Comparison of ENCODE assay signal across 8 cellular contexts in the genomic region with DNA sequence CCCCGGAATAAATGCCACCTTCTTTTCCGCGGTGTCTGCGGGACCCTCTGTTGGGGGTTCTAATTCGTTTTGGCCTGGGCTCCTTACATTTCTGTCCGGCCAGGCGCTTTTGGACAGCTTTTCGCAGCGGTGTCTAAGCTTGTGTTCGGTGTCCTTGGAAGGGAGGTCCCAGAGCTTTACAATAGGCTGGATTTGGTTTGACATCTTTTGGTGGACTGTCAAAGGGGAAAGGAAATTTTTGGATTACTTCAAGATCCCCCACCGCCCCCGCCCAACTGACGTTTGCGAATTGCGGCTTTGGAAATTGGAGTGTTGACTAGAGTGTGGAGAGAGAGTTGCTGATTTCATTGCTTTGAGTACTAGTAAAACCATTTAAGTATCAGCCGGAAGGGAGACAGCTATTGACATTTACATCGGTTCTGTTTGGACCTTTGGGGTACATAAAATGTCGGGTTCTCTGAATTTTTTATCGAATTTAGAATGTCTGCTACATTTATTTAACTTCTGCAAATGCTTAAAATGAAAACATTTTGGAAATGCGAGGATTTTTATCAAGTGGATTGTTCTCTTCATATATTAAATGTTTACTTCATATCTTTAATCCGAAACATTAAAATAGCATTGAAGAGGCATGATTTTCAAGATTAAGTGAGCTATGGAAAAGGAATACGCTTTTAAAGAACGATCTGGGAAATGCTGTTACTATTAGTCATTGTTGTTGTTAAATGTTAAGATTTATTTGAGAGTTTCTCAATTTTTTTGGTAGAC. TPM values are rescaled to one million over a fixed set of nuclear protein-coding genes. Genes with fewer than 3 reads are reported as not detected.
DNase-seq lines count a peak whose midpoint lies in the region; ATAC-seq, FAIRE-seq and TF ChIP-seq lines count a peak whose summit lies in the region.

No MANE protein-coding gene starts in this region.

- no peak overlapping the region for H2AFZ ChIP-seq in astrocyte (ENCODE audit: low read depth, low read length)

- H3K4me3 ChIP-seq in right cardiac atrium (ENCODE audit: low read length) (peak overlapping the region; percentile 87), astrocyte (ENCODE audit: insufficient read depth, low read depth, low read length) (peak overlapping the region; percentile 61), right lobe of liver (peak overlapping the region; percentile 73 to 81 (median 75))

- FAIRE-seq in astrocyte (lab: Jason Lieb, UNC), result no peak

- ATAC-seq in right cardiac atrium, result no peak
- no peak for ATAC-seq in right lobe of liver
- no peak for ATAC-seq in HG02870 (IDR thresholded peaks at IDR 0.05; ENCODE audit: unreplicated experiment)

- H3K9me3 ChIP-seq in right cardiac atrium (ENCODE audit: control insufficient read depth, low read length) (no peaks in the 10 kb centered on the region), astrocyte (ENCODE audit: insufficient read depth, low read depth, low read length) (no peaks in the 10 kb centered on the region), right lobe of liver (no peaks in the 10 kb centered on the region)

- no peaks in the 10 kb centered on the region for H3K27me3 ChIP-seq in right cardiac atrium (ENCODE audit: control insufficient read depth, insufficient read depth)
- peaks cover 55% of the 10 kb centered on the region for H3K27me3 ChIP-seq in astrocyte (ENCODE audit: insufficient read depth, low read length)
- H3K27me3 ChIP-seq in right lobe of liver, result no peaks in the 10 kb centered on the region

- intact Hi-C loops in right cardiac atrium (cut with DNase I) (no loop called here), cardiac septum (cut with DNase I) (loop anchor here (5.0 kb wide), 1 partner anchor 38 kb away; no protein-coding TSS in a partner anchor), right lobe of liver (cut with DNase I) (no loop called here)

- TF ChIP-seq CTCF in astrocyte (IDR thresholded peaks at IDR 0.05; ENCODE audit: insufficient read depth, low read depth, low read length) (no peak), right lobe of liver (IDR thresholded peaks at IDR 0.05) (no peak)

- peaks cover 46% of the 10 kb centered on the region for H4K20me1 ChIP-seq in astrocyte (ENCODE audit: insufficient read depth, low read length)

- 62% methylated on average over 23 of the region's 23 CpGs for WGBS in right cardiac atrium
- WGBS in right lobe of liver (ENCODE audit: insufficient coverage, low coverage, low lambda C conversion rate, missing lambda C conversion rate), result 30% methylated on average over 20 of the region's 23 CpGs

- H3K36me3 Mint-ChIP-seq in astrocyte (ENCODE audit: low read depth, unreplicated experiment), result no peaks in the 10 kb centered on the region

- peak overlapping the region; percentile 83 for H3K9ac ChIP-seq in astrocyte (ENCODE audit: low read length)

- H3K27ac Mint-ChIP-seq in astrocyte (ENCODE audit: unreplicated experiment), result no peak overlapping the region

- H3K79me2 ChIP-seq in astrocyte (ENCODE audit: insufficient read depth, low read length), result peaks cover 39% of the 10 kb centered on the region

- H3K27ac ChIP-seq in right cardiac atrium (ENCODE audit: low read length) (no peak overlapping the region), astrocyte (ENCODE audit: low read depth, low read length) (no peak overlapping the region), right lobe of liver (peak overlapping the region in 1 of 3 donors; percentile 98)

- H3K4me1 ChIP-seq in right cardiac atrium (ENCODE audit: control insufficient read depth, insufficient read depth, low read length) (peaks cover 5% of the 10 kb centered on the region), astrocyte (ENCODE audit: insufficient read depth, low read length) (peaks cover 36% of the 10 kb centered on the region), right lobe of liver (peaks cover 0 to 27% (median 6%) of the 10 kb centered on the region in 4 donors)

- peaks cover 24% of the 10 kb centered on the region for H3K4me1 Mint-ChIP-seq in astrocyte (ENCODE audit: low read depth, unreplicated experiment)

- H3K9me3 Mint-ChIP-seq in astrocyte (ENCODE audit: unreplicated experiment), result no peaks in the 10 kb centered on the region

- H3K36me3 ChIP-seq in astrocyte (ENCODE audit: insufficient read depth, low read length) (no peaks in the 10 kb centered on the region), right lobe of liver (no peaks in the 10 kb centered on the region)

- DNase-seq in right cardiac atrium (peak in 1 of 3 donors; percentile 28), cardiac septum (ENCODE audit: low spot score) (no peak), astrocyte (ENCODE audit: low read depth) (no peak), right lobe of liver (peak in 1 of 3 donors; percentile 17), OCI-M1 (lab: John Stamatoyannopoulos, UW) (no peak), NOMO-1 treated with dmso at 0.1 percent for 144 hours (lab: John Stamatoyannopoulos, UW; ENCODE audit: unreplicated experiment) (no peak)
- DNase-seq in effector CD4-positive, alpha-beta T cell, result no peak

- H3K27me3 Mint-ChIP-seq in astrocyte (ENCODE audit: low read depth, unreplicated experiment), result peaks cover 50% of the 10 kb centered on the region

- TF ChIP-seq POLR2A in right lobe of liver (IDR thresholded peaks at IDR 0.05), result no peak

- H3K4me2 ChIP-seq in astrocyte (ENCODE audit: low read length), result peak overlapping the region; percentile 91

- H3K4me3 Mint-ChIP-seq in astrocyte (ENCODE audit: unreplicated experiment), result peak overlapping the region; percentile 95

RNA-seq across cellular contexts. Expression of gene PURA, which starts 4.7 kb away (rescaled TPM):
- total RNA-seq in right cardiac atrium (10 to 100 TPM; 25.7 to 37.1 (median 32.9) TPM), cardiac septum (30.7 TPM), astrocyte (9.1 and 9.2 TPM in 2 replicates), right lobe of liver (10 to 100 TPM in 4 of 6 experiments, 1 to 10 TPM in 2; 8.7 to 14.1 (median 12.1) TPM)
- polyA plus RNA-seq in right cardiac atrium, result 6.1 TPM

RNA-seq across cellular contexts. Expression of gene IGIP, which starts 16.5 kb away (rescaled TPM):
- total RNA-seq in right cardiac atrium (10 to 100 TPM; 14.9 to 20.1 (median 16.9) TPM), cardiac septum (15.9 TPM), astrocyte (2.4 and 2.6 TPM in 2 replicates), right lobe of liver (1 to 10 TPM; 4.4 to 7.1 (median 6.5) TPM)
- polyA plus RNA-seq in right cardiac atrium, result 9.8 TPM
